In genomic region chr12:9447791-9448614, GRCh38 we compare ENCODE assay signal across 8 cellular contexts.
DNase-seq lines count a peak whose midpoint lies in the region; ATAC-seq and TF ChIP-seq lines count a peak whose summit lies in the region.
"Not testable (repeated sequence)": the region's sequence is repeated elsewhere in the genome, so short reads cannot be mapped to it uniquely, and the experiment has no call there.

No MANE protein-coding gene starts in this region.

- H3K9ac ChIP-seq in IMR-90 (ENCODE audit: low read depth, low read length) (peak overlapping the region; percentile 80), OCI-LY3 (ENCODE audit: low read length) (peak overlapping the region; percentile 77), mucosa of stomach (ENCODE audit: low read length) (peak overlapping the region; percentile 72)

- not testable (repeated sequence) for H2BK15ac ChIP-seq in IMR-90 (ENCODE audit: low read depth, low read length)

- not testable (repeated sequence) for H2BK5ac ChIP-seq in IMR-90 (ENCODE audit: low read depth, low read length, poor library complexity, severe bottlenecking)

- ATAC-seq in GM21529 (IDR thresholded peaks at IDR 0.05; ENCODE audit: unreplicated experiment) = peak; percentile 60
- peak; percentile 91 for ATAC-seq in IMR-90 (ENCODE audit: low read depth)

- dilution Hi-C loops in IMR-90 (cut with HindIII; ENCODE audit: low sequenced_read_pairs, unreplicated experiment) = not testable (repeated sequence)

- H3K27me3 ChIP-seq in IMR-90 (ENCODE audit: control insufficient read depth, insufficient read depth, low read length); OCI-LY3 (ENCODE audit: low read depth, low read length); esophagus (ENCODE audit: control insufficient read depth in 1 of 2, insufficient read depth in 2 of 2, low read length in 2 of 2); mucosa of stomach (ENCODE audit: control insufficient read depth, insufficient read depth, low read length): not testable (repeated sequence)

- not testable (repeated sequence) for H3K18ac ChIP-seq in IMR-90 (ENCODE audit: low read depth, low read length)

- not testable (repeated sequence) for H3K23ac ChIP-seq in IMR-90 (ENCODE audit: low read depth, low read length)

- not testable (repeated sequence) for H3K36me3 ChIP-seq in IMR-90 (ENCODE audit: control insufficient read depth, insufficient read depth, low read length); OCI-LY3 (replicated peaks; ENCODE audit: low read depth, low read length); esophagus (ENCODE audit: control insufficient read depth in 2 of 2, insufficient read depth in 2 of 2, low read length in 1 of 2); mucosa of stomach (ENCODE audit: control insufficient read depth, insufficient read depth, low read length)

- intact Hi-C loops in IMR-90 (cut with micrococcal nuclease) = not testable (repeated sequence)

- H3K56ac ChIP-seq in IMR-90 (ENCODE audit: extremely low read depth, insufficient read depth, low read length) = not testable (repeated sequence)

- H3K14ac ChIP-seq in IMR-90 (replicated peaks; ENCODE audit: low read depth, low read length) = 0 out of 2 replicates have a peak overlapping the region, but pooled peaks have one; percentile 85

- not testable (repeated sequence) for H3K79me1 ChIP-seq in IMR-90 (ENCODE audit: low read depth in 1 of 2, low read length in 2 of 2)

- in situ Hi-C loops in IMR-90 (cut with MboI; ENCODE audit: low sequenced_read_pairs) = not testable (repeated sequence)

- peaks cover 41% of the 10 kb centered on the region for H3K79me2 ChIP-seq in OCI-LY3 (ENCODE audit: low read length)

- H2AFZ ChIP-seq in IMR-90 (replicated peaks; ENCODE audit: low read length, poor library complexity) (peak overlapping the region; percentile 92), OCI-LY3 (ENCODE audit: low read depth, low read length) (peak overlapping the region; percentile 86; the same call in 1 of the 2 replicates)

- not testable (repeated sequence) for H2BK120ac ChIP-seq in IMR-90 (ENCODE audit: low read depth, low read length)

- TF ChIP-seq POLR2A in IMR-90 (IDR thresholded peaks at IDR 0.05; ENCODE audit: low read depth, low read length) = not testable (repeated sequence)

- not testable (repeated sequence) for H4K91ac ChIP-seq in IMR-90 (ENCODE audit: insufficient read depth, low read depth, low read length)

- peak overlapping the region; percentile 75 for H3K4me3 ChIP-seq in IMR-90 (ENCODE audit: insufficient read depth, low read depth, low read length)
- peak overlapping the region; percentile 96 for H3K4me3 ChIP-seq in OCI-LY3 (ENCODE audit: low read length)
- H3K4me3 ChIP-seq in esophagus (ENCODE audit: low read depth in 1 of 2, low read length in 2 of 2) = peak overlapping the region; percentile 37 to 65
- H3K4me3 ChIP-seq in mucosa of stomach (ENCODE audit: low read length) = peak overlapping the region; percentile 56

- not testable (repeated sequence) for H2BK20ac ChIP-seq in IMR-90 (ENCODE audit: low read depth, low read length)

- H4K8ac ChIP-seq in IMR-90 (ENCODE audit: low read depth in 2 of 2, low read length in 2 of 2) = peak overlapping the region; percentile 16 to 83; a peak in 2 of 4 replicates

- BruUV-seq in IMR-90 (replicated peaks; lab: Mats Ljungman, UMichigan) = not testable (repeated sequence)

- DNase-seq in DMS153 (lab: John Stamatoyannopoulos, UW) (peak; percentile 72), IMR-90 (peak; percentile 73), activated T-cell treated with anti-CD3 and anti-CD28 coated beads for 24 hours (ENCODE audit: low read depth) (peak; percentile 90)
- peak; percentile 88 for DNase-seq in stimulated activated CD8-positive, alpha-beta memory T cell treated with anti-CD3 and anti-CD28 coated beads, Interleukin-4, amount 100 ng/mL, for 24 hours (ENCODE audit: low read depth)

- H3K4me2 ChIP-seq in IMR-90 (ENCODE audit: low read depth, low read length) = peak overlapping the region; percentile 67
- H3K4me2 ChIP-seq in OCI-LY3 (ENCODE audit: low read length) = peak overlapping the region; percentile 85

- H3K9me1 ChIP-seq in IMR-90 (ENCODE audit: insufficient read depth, low read length) = not testable (repeated sequence)

- H4K20me1 ChIP-seq in IMR-90 (ENCODE audit: insufficient read depth, low read length); OCI-LY3 (ENCODE audit: insufficient read depth, low read length): not testable (repeated sequence)

- not testable (repeated sequence) for TF ChIP-seq CTCF in IMR-90 (conservative IDR thresholded peaks at IDR 0.05; ENCODE audit: low read depth, low read length); OCI-LY3 (IDR thresholded peaks at IDR 0.05; ENCODE audit: low read depth, low read length)

- POLR2A ChIA-PET in IMR-90 (lab: Charles Lee; ENCODE audit: unreplicated experiment) = not testable (repeated sequence)

- WGBS in IMR-90 (ENCODE audit: extremely low coverage in 2 of 2, insufficient read length in 1 of 2), 2 experiments = 4% methylated on average over 16 of the region's 61 CpGs; no CpG with 5 or more reads in 1 of the 2 experiments
- 0% methylated on average over 59 to 61 of the region's 61 CpGs for WGBS in esophagus, 2 donors

- not testable (repeated sequence) for H4K5ac ChIP-seq in IMR-90 (ENCODE audit: low read depth, low read length)

- not testable (repeated sequence) for H2AK5ac ChIP-seq in IMR-90 (ENCODE audit: low read depth, low read length)

- not testable (repeated sequence) for H3K4me1 ChIP-seq in IMR-90 (ENCODE audit: control insufficient read depth, insufficient read depth, low read length); OCI-LY3 (ENCODE audit: low read length); esophagus (ENCODE audit: control insufficient read depth in 2 of 2, insufficient read depth in 2 of 2, low read length in 1 of 2); mucosa of stomach (ENCODE audit: control insufficient read depth, insufficient read depth, low read length)

- not testable (repeated sequence) for TF ChIP-seq RAD21 in IMR-90 (IDR thresholded peaks at IDR 0.05; ENCODE audit: low read length)

- not testable (repeated sequence) for H3K4ac ChIP-seq in IMR-90 (ENCODE audit: low read depth, low read length)

- H3K9me3 ChIP-seq in IMR-90 (ENCODE audit: control insufficient read depth, insufficient read depth, low read length); OCI-LY3 (ENCODE audit: insufficient read depth, low read length); esophagus (ENCODE audit: control insufficient read depth in 2 of 2, insufficient read depth in 1 of 2, low read depth in 1 of 2, low read length in 1 of 2); mucosa of stomach (ENCODE audit: control insufficient read depth, low read length): not testable (repeated sequence)

- CTCF ChIA-PET in IMR-90 (lab: Yijun Ruan, JAX) = not testable (repeated sequence)

- H2AK9ac ChIP-seq in IMR-90 (replicated peaks; ENCODE audit: low read depth, low read length, poor library complexity) = not testable (repeated sequence)

- not testable (repeated sequence) for H3K27ac ChIP-seq in IMR-90 (ENCODE audit: insufficient read depth, low read length)
- peak overlapping the region; percentile 79 for H3K27ac ChIP-seq in OCI-LY3 (ENCODE audit: low read length)
- peak overlapping the region; percentile 7 to 49 for H3K27ac ChIP-seq in esophagus (ENCODE audit: low read depth in 2 of 2, low read length in 1 of 2)

TF ChIP-seq in IMR-90, 13 proteins besides CTCF, POLR2A, EP300 and RAD21:
- peak; percentile 39; the same call in 1 of the 2 replicates for TF ChIP-seq MXI1 (IDR thresholded peaks at IDR 0.05; ENCODE audit: borderline replicate concordance, low read depth, low read length)
